ENCODE assay signal across 13 cellular contexts in the genomic region with DNA sequence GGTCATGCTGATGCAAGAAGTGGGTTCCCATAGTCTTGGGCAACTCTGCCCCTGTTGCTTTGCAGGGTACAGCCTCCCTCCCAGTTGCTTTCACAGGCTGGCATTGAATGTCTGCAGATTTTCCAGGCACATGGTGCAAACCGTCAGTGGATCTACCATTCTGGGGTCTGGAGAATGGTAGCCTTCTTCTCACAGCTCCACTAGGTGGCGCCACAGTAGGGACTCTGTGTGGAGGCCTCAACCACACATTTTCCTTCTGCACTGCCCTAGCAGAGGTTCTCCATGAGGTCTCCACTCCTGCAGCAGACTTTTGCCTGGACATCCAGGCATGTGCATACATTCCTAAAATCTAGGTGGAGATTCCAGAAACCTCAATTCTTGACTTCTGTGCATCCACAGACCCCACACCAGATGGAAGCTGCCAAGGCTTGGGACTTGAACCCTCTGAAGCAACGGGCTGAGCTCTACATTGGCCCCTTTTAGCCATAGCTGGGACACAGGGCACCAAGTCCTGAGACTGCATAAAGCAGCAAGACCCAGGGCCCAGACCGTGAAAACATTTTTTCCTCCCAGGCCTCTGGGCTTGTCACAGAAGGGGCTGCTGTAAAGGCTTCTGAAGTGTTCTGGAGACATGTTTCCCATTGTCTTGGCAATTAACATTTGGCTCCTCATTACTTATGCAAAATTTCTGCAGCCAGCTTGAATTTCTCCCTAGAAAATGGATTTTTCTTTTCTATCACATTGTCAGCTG.
A peak's percentile ranks its signal among the peaks of the same experiment; 100 is the strongest.
DNase-seq lines count a peak whose midpoint lies in the region; ATAC-seq and TF ChIP-seq lines count a peak whose summit lies in the region.
"Had no signal": no experiment of that assay in that cellular context is flagged by ENCODE, and none has a peak within 500 bp of the region (broad histone marks: within the 10 kb centered on the region; RNA-seq: fewer than 3 reads in every experiment).

No MANE protein-coding gene starts in this region.

- H3K36me3 ChIP-seq in right atrium auricular region (no peaks in the 10 kb centered on the region), Loucy (ENCODE audit: insufficient read depth, low read length) (no peaks in the 10 kb centered on the region), transverse colon (no peaks in the 10 kb centered on the region), prostate gland (no peaks in the 10 kb centered on the region)

- H3K27me3 ChIP-seq in right atrium auricular region (no peaks in the 10 kb centered on the region), Loucy (ENCODE audit: insufficient read depth, low read length, poor library complexity, severe bottlenecking) (no peaks in the 10 kb centered on the region), transverse colon (no peaks in the 10 kb centered on the region), prostate gland (replicated peaks; ENCODE audit: insufficient read depth) (no peaks in the 10 kb centered on the region)

- peaks cover 7% of the 10 kb centered on the region for H3K27me3 Mint-ChIP-seq in chondrocyte (ENCODE audit: low read depth)
- H3K27me3 Mint-ChIP-seq: CD4-positive, alpha-beta memory T cell; naive B cell; stimulated activated naive B cell treated with anti-CD40 and anti-IgM and Interleukin-4, amounts not matched to agents 10 μg/mL and 1 μg/mL and 100 μg/mL, for 72 hours had no signal

- H3K4me3 Mint-ChIP-seq in chondrocyte (ENCODE audit: unreplicated experiment): no peak overlapping the region
- H3K4me3 Mint-ChIP-seq: CD4-positive, alpha-beta memory T cell; naive B cell; stimulated activated naive B cell treated with anti-CD40 and anti-IgM and Interleukin-4, amounts not matched to agents 10 μg/mL and 1 μg/mL and 100 μg/mL, for 72 hours had no signal

- ATAC-seq in left ventricle myocardium superior: no peak
- ATAC-seq: stimulated activated naive B cell treated with anti-CD40 and anti-IgM and Interleukin-4, amounts not matched to agents 10 μg/mL and 1 μg/mL and 100 μg/mL, for 72 hours had no signal

- H3K27ac Mint-ChIP-seq in chondrocyte (ENCODE audit: unreplicated experiment): no peak overlapping the region
- H3K27ac Mint-ChIP-seq: CD4-positive, alpha-beta memory T cell; naive B cell; stimulated activated naive B cell treated with anti-CD40 and anti-IgM and Interleukin-4, amounts not matched to agents 10 μg/mL and 1 μg/mL and 100 μg/mL, for 72 hours had no signal

- TF ChIP-seq EP300 in transverse colon (IDR thresholded peaks at IDR 0.05; ENCODE audit: low read depth): no peak

- H3K36me3 Mint-ChIP-seq in chondrocyte (ENCODE audit: low read depth): no peaks in the 10 kb centered on the region
- H3K36me3 Mint-ChIP-seq: CD4-positive, alpha-beta memory T cell; naive B cell; stimulated activated naive B cell treated with anti-CD40 and anti-IgM and Interleukin-4, amounts not matched to agents 10 μg/mL and 1 μg/mL and 100 μg/mL, for 72 hours had no signal

- no peak overlapping the region for H3K4me2 ChIP-seq in Loucy (ENCODE audit: low read depth, low read length, poor library complexity, severe bottlenecking)

- H4K20me1 ChIP-seq in Loucy (ENCODE audit: insufficient read depth, low read length, poor library complexity, severe bottlenecking): no peaks in the 10 kb centered on the region

- intact Hi-C loops in left ventricle myocardium superior (cut with micrococcal nuclease): no loop called here
- intact Hi-C loops in transverse colon (cut with DNase I; ENCODE audit: low total_unique reads): no loop called here
- intact Hi-C loops in prostate gland (cut with DNase I): no loop called here

- 57 to 100% methylated on average over 1 to 4 of the region's 4 CpGs for WGBS in transverse colon (ENCODE audit: low coverage in 1 of 2), 2 donors
- WGBS in prostate gland: 94% methylated on average over 4 of the region's 4 CpGs

- peak; percentile 23 for DNase-seq in left ventricle myocardium superior
- DNase-seq in right atrium auricular region (ENCODE audit: low spot score): no peak
- no peak for DNase-seq in chondrocyte (ENCODE audit: low spot score)
- peak; percentile 13 for DNase-seq in transverse colon
- DNase-seq in MV-4-11 (lab: John Stamatoyannopoulos, UW): no peak
- no peak for DNase-seq in prostate gland (ENCODE audit: low spot score)
- DNase-seq in NCI-H774 (lab: John Stamatoyannopoulos, UW): no peak
- DNase-seq: CD4-positive, alpha-beta memory T cell; naive B cell; NCI-H2107; SHP77; stimulated activated naive B cell treated with anti-CD40 and anti-IgM and Interleukin-4, amounts not matched to agents 10 μg/mL and 1 μg/mL and 100 μg/mL, for 72 hours had no signal

- in situ Hi-C loops in transverse colon (cut with MboI; ENCODE audit: low pct_ligation_motif_present in 1 of 4, low pct_unique_long_range_greater_than_20kb in 1 of 4, low sequenced_read_pairs in 3 of 4): no loop called here

- H3K4me1 Mint-ChIP-seq in chondrocyte (ENCODE audit: low read depth): no peaks in the 10 kb centered on the region
- H3K4me1 Mint-ChIP-seq: CD4-positive, alpha-beta memory T cell; naive B cell; stimulated activated naive B cell treated with anti-CD40 and anti-IgM and Interleukin-4, amounts not matched to agents 10 μg/mL and 1 μg/mL and 100 μg/mL, for 72 hours had no signal

- TF ChIP-seq POLR2A in transverse colon (IDR thresholded peaks at IDR 0.05): no peak
- no peak for TF ChIP-seq POLR2A in prostate gland (IDR thresholded peaks at IDR 0.05)

- H3K4me3 ChIP-seq in right atrium auricular region: no peak overlapping the region
- H3K4me3 ChIP-seq in Loucy (ENCODE audit: low read length, poor library complexity, severe bottlenecking): no peak overlapping the region
- H3K4me3 ChIP-seq in transverse colon: no peak overlapping the region
- no peak overlapping the region for H3K4me3 ChIP-seq in prostate gland

- no peak overlapping the region for H2AFZ ChIP-seq in Loucy (ENCODE audit: low read length)

- H3K9me3 ChIP-seq in right atrium auricular region (peaks cover 0 to 13% of the 10 kb centered on the region in 2 donors), Loucy (ENCODE audit: insufficient read depth, low read depth, low read length) (no peaks in the 10 kb centered on the region), transverse colon (peaks cover 8 to 10% of the 10 kb centered on the region in 2 donors), prostate gland (no peaks in the 10 kb centered on the region)

- no peak overlapping the region for H3K9ac ChIP-seq in Loucy (ENCODE audit: low read depth, low read length, poor library complexity, severe bottlenecking)

- no peak overlapping the region for H3K27ac ChIP-seq in right atrium auricular region
- no peak overlapping the region for H3K27ac ChIP-seq in transverse colon
- no peak overlapping the region for H3K27ac ChIP-seq in prostate gland

- no peaks in the 10 kb centered on the region for H3F3A ChIP-seq in Loucy (ENCODE audit: low read depth)

- H3K79me2 ChIP-seq in Loucy (ENCODE audit: insufficient read depth, low read length): no peaks in the 10 kb centered on the region

- no peaks in the 10 kb centered on the region for H3K4me1 ChIP-seq in right atrium auricular region
- no peaks in the 10 kb centered on the region for H3K4me1 ChIP-seq in Loucy (ENCODE audit: insufficient read depth, low read length, poor library complexity, severe bottlenecking)
- no peaks in the 10 kb centered on the region for H3K4me1 ChIP-seq in transverse colon
- no peaks in the 10 kb centered on the region for H3K4me1 ChIP-seq in prostate gland (replicated peaks)

- TF ChIP-seq CTCF in right atrium auricular region (IDR thresholded peaks at IDR 0.05) (peak in 1 of 2 donors; percentile 36), Loucy (conservative IDR thresholded peaks at IDR 0.05; ENCODE audit: low read length) (peak; percentile 43), chondrocyte (IDR thresholded peaks at IDR 0.05) (peak; percentile 48), transverse colon (IDR thresholded peaks at IDR 0.05) (peak in 2 of 5 experiments; percentile 20 to 29), prostate gland (IDR thresholded peaks at IDR 0.05) (peak in 1 of 4 experiments; percentile 30)

- H3K9me2 ChIP-seq in Loucy (replicated peaks; ENCODE audit: low read depth, low read length): no peaks in the 10 kb centered on the region

- peaks cover 5% of the 10 kb centered on the region for H3K9me3 Mint-ChIP-seq in chondrocyte (ENCODE audit: low read depth)

Comparison
In these comparisons a context has a peak if more than half of its experiments do, and no peak if none do; other contexts are left out.
1. DNase-seq: peak in left ventricle myocardium superior (single experiment) and transverse colon (single experiment); none in right atrium auricular region (single experiment), chondrocyte (single experiment), MV-4-11 (single experiment), prostate gland (single experiment) and NCI-H774 (single experiment).